ENCODE assay signal across 4 cellular contexts in the genomic region with DNA sequence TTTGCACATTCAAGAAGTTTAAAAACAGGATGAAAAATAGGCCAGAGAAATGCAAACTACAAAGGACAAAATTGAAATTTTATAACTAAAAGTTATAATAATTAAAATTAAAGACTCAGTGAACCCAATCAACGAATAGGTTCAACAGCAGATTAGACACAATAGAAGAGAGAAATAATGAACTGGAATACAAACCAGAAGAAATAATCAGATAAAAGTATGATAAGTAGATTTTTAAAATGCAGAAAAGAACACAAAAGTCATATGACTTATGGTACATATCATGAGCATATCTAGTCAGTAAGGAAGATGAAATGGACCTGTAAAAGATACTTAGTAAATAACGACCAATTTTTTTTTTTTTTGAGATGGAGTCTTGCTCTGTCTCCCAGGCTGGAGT.
TF ChIP-seq lines count a peak whose summit lies in the region.

No MANE protein-coding gene starts in this region.

TF ChIP-seq in SK-N-SH treated with all-trans-retinoic acid at 6 μM for 48 hours, 23 proteins besides CTCF, POLR2A, EP300 and RAD21 (continued from another document):
- TF ChIP-seq POU6F1 (CRISPR knock-in tag; IDR thresholded peaks at IDR 0.05; ENCODE audit: borderline replicate concordance, low read depth) (no peak), ZFP30 (CRISPR knock-in tag; IDR thresholded peaks at IDR 0.05) (peak; percentile 91), ISL1 (CRISPR knock-in tag; IDR thresholded peaks at IDR 0.05) (no peak)
TF ChIP-seq in SK-N-SH treated with all-trans-retinoic acid at 6 μM for 48 hours: peak in this region for 1.

TF ChIP-seq in SK-N-SH, 30 proteins besides CTCF, POLR2A, EP300 and RAD21:
- TF ChIP-seq, protein P1, sequence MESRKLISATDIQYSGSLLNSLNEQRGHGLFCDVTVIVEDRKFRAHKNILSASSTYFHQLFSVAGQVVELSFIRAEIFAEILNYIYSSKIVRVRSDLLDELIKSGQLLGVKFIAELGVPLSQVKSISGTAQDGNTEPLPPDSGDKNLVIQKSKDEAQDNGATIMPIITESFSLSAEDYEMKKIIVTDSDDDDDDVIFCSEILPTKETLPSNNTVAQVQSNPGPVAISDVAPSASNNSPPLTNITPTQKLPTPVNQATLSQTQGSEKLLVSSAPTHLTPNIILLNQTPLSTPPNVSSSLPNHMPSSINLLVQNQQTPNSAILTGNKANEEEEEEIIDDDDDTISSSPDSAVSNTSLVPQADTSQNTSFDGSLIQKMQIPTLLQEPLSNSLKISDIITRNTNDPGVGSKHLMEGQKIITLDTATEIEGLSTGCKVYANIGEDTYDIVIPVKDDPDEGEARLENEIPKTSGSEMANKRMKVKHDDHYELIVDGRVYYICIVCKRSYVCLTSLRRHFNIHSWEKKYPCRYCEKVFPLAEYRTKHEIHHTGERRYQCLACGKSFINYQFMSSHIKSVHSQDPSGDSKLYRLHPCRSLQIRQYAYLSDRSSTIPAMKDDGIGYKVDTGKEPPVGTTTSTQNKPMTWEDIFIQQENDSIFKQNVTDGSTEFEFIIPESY (IDR thresholded peaks at IDR 0.05; ENCODE audit: borderline replicate concordance, low read depth): no peak
- TF ChIP-seq MAX (IDR thresholded peaks at IDR 0.05; ENCODE audit: low read depth): no peak

TF ChIP-seq in HEK293, 187 proteins besides CTCF, POLR2A, EP300 and RAD21:
- TF ChIP-seq ZBTB11 (tag by site-specific recombination; conservative IDR thresholded peaks at IDR 0.05; ENCODE audit: low read depth) (0 out of 2 replicates have a peak, but pooled peaks have one; percentile 10), SETDB1 (IDR thresholded peaks at IDR 0.05; ENCODE audit: insufficient read length, low read length) (peak; percentile 34), ZNF555 (tag by site-specific recombination; conservative IDR thresholded peaks at IDR 0.05) (no peak)

TF ChIP-seq in K562, 482 proteins besides CTCF, POLR2A, EP300 and RAD21 (continued from another document):
- TF ChIP-seq FOXM1 (IDR thresholded peaks at IDR 0.05; ENCODE audit: low read depth): no peak
- TF ChIP-seq FOXM1 (CRISPR knock-in tag; IDR thresholded peaks at IDR 0.05; ENCODE audit: low read depth): no peak
